8 cellular contexts compared by ENCODE assay signal in genomic region chr6:167828325-167828956, GRCh38. TPM values are rescaled to one million over a fixed set of nuclear protein-coding genes. Genes with fewer than 3 reads are reported as not detected.
DNase-seq lines count a peak whose midpoint lies in the region; ATAC-seq, FAIRE-seq and TF ChIP-seq lines count a peak whose summit lies in the region.

No MANE protein-coding gene starts in this region.

- no peaks in the 10 kb centered on the region for H3K9me3 ChIP-seq in thoracic aorta

- H3K27me3 ChIP-seq in thoracic aorta (replicated peaks; ENCODE audit: insufficient read depth): no peaks in the 10 kb centered on the region

- ATAC-seq in thoracic aorta (ENCODE audit: insufficient number of reproducible peaks, low FRiP score, low read depth): no peak

- DNase-seq in activated T-cell treated with anti-CD3 and anti-CD28 coated beads, Interleukin-2, amount 50 U/mL, for 24 hours: no peak
- no peak for DNase-seq in activated T-cell treated with anti-CD3 and anti-CD28 coated beads for 4 hours
- DNase-seq in activated CD4-positive, alpha-beta memory T cell treated with anti-CD3 and anti-CD28 coated beads, Interleukin-2, amount 10 ng/mL, durations not matched to agents 7 days and 5 days: no peak
- no peak for DNase-seq in immature natural killer cell
- no peak for DNase-seq in thoracic aorta (ENCODE audit: low spot score)
- no peak for DNase-seq in retina
- no peak for DNase-seq in mesenteric fat pad (ENCODE audit: low spot score)
- no peak for DNase-seq in HTR-8/SVneo (ENCODE audit: insufficient read length, low spot score)

- H3K27me3 Mint-ChIP-seq in activated T-cell treated with anti-CD3 and anti-CD28 coated beads, Interleukin-2, amount 50 U/mL, for 24 hours: peaks cover 84% of the 10 kb centered on the region
- peaks cover 58% of the 10 kb centered on the region for H3K27me3 Mint-ChIP-seq in activated CD4-positive, alpha-beta memory T cell treated with anti-CD3 and anti-CD28 coated beads, Interleukin-2, amount 10 ng/mL, durations not matched to agents 7 days and 5 days
- peaks cover 28 to 50% (median 41%) of the 10 kb centered on the region in 3 donors for H3K27me3 Mint-ChIP-seq in immature natural killer cell (ENCODE audit: low read depth in 3 of 3)

- H3K36me3 Mint-ChIP-seq in activated T-cell treated with anti-CD3 and anti-CD28 coated beads, Interleukin-2, amount 50 U/mL, for 24 hours (ENCODE audit: low read depth): peaks cover 3% of the 10 kb centered on the region
- peaks cover 7% of the 10 kb centered on the region for H3K36me3 Mint-ChIP-seq in activated CD4-positive, alpha-beta memory T cell treated with anti-CD3 and anti-CD28 coated beads, Interleukin-2, amount 10 ng/mL, durations not matched to agents 7 days and 5 days (ENCODE audit: low read depth)
- H3K36me3 Mint-ChIP-seq in immature natural killer cell: peaks cover 0 to 3% (median 0%) of the 10 kb centered on the region in 3 donors

- no peak overlapping the region for H3K27ac ChIP-seq in thoracic aorta

- no peak overlapping the region for H3K27ac Mint-ChIP-seq in activated T-cell treated with anti-CD3 and anti-CD28 coated beads, Interleukin-2, amount 50 U/mL, for 24 hours
- peak overlapping the region; percentile 64 for H3K27ac Mint-ChIP-seq in activated CD4-positive, alpha-beta memory T cell treated with anti-CD3 and anti-CD28 coated beads, Interleukin-2, amount 10 ng/mL, durations not matched to agents 7 days and 5 days
- peak overlapping the region in 2 of 6 donors; percentile 45 to 47 for H3K27ac Mint-ChIP-seq in immature natural killer cell

- H3K4me3 ChIP-seq in thoracic aorta: peak overlapping the region; percentile 71

- CTCF ChIA-PET in activated CD4-positive, alpha-beta memory T cell treated with anti-CD3 and anti-CD28 coated beads, Interleukin-2, amount 10 ng/mL, durations not matched to agents 7 days and 5 days (lab: Charles Lee): interaction anchor here (0.5 to 0.8 kb wide), 2 partner anchors 69 to 1093 kb away, joined by 4 read pairs; no protein-coding TSS in a partner anchor

- peak overlapping the region; percentile 80 for H3K4me3 Mint-ChIP-seq in activated T-cell treated with anti-CD3 and anti-CD28 coated beads, Interleukin-2, amount 50 U/mL, for 24 hours
- H3K4me3 Mint-ChIP-seq in activated CD4-positive, alpha-beta memory T cell treated with anti-CD3 and anti-CD28 coated beads, Interleukin-2, amount 10 ng/mL, durations not matched to agents 7 days and 5 days: peak overlapping the region; percentile 85
- H3K4me3 Mint-ChIP-seq in immature natural killer cell: peak overlapping the region; percentile 83 to 89 (median 87)

- no peaks in the 10 kb centered on the region for H3K36me3 ChIP-seq in thoracic aorta

- POLR2A ChIA-PET in activated CD4-positive, alpha-beta memory T cell treated with anti-CD3 and anti-CD28 coated beads, Interleukin-2, amount 10 ng/mL, durations not matched to agents 7 days and 5 days (lab: Charles Lee): interaction anchor here (1.0 to 1.2 kb wide), 3 partner anchors 12 to 477 kb away, joined by 3 to 4 read pairs (median 4); no protein-coding TSS in a partner anchor

- peaks cover 19 to 21% of the 10 kb centered on the region in 2 donors for H3K4me1 ChIP-seq in thoracic aorta (ENCODE audit: control insufficient read depth in 1 of 2, low read depth in 2 of 2)

- TF ChIP-seq CTCF in thoracic aorta (IDR thresholded peaks at IDR 0.05): no peak

- FAIRE-seq in HTR-8/SVneo (lab: Jason Lieb, UNC): no peak

- no peaks in the 10 kb centered on the region for H3K9me3 Mint-ChIP-seq in activated T-cell treated with anti-CD3 and anti-CD28 coated beads, Interleukin-2, amount 50 U/mL, for 24 hours
- no peaks in the 10 kb centered on the region for H3K9me3 Mint-ChIP-seq in activated CD4-positive, alpha-beta memory T cell treated with anti-CD3 and anti-CD28 coated beads, Interleukin-2, amount 10 ng/mL, durations not matched to agents 7 days and 5 days
- H3K9me3 Mint-ChIP-seq in immature natural killer cell: peaks cover 0 to 7% (median 0%) of the 10 kb centered on the region in 6 donors

- peaks cover 45% of the 10 kb centered on the region for H3K4me1 Mint-ChIP-seq in activated T-cell treated with anti-CD3 and anti-CD28 coated beads, Interleukin-2, amount 50 U/mL, for 24 hours (ENCODE audit: low read depth)
- H3K4me1 Mint-ChIP-seq in activated CD4-positive, alpha-beta memory T cell treated with anti-CD3 and anti-CD28 coated beads, Interleukin-2, amount 10 ng/mL, durations not matched to agents 7 days and 5 days: peaks cover 66% of the 10 kb centered on the region
- H3K4me1 Mint-ChIP-seq in immature natural killer cell: peaks cover 17 to 27% of the 10 kb centered on the region in 2 donors

RNA-seq across cellular contexts. Expression of gene AFDN, which starts 1.7 kb away (rescaled TPM):
- total RNA-seq in activated CD4-positive, alpha-beta memory T cell treated with anti-CD3 and anti-CD28 coated beads, Interleukin-2, amount 10 ng/mL, durations not matched to agents 7 days and 5 days: 10 to 100 TPM; 45.9 to 46.3 TPM
- 1 to 10 TPM in 1 of 3 donors, under 1 TPM in 1, not detected in 1; 0.27 to 1.5 TPM for polyA plus RNA-seq in immature natural killer cell
- total RNA-seq in thoracic aorta: 10 to 100 TPM; 70.5 to 79.5 TPM
- total RNA-seq in mesenteric fat pad: 82.3 TPM
